ENCODE assay signal across 1 cellular context in genomic region chr10:132452651-132453469, GRCh38.
TF ChIP-seq lines count a peak whose summit lies in the region.

No MANE protein-coding gene starts in this region.

TF ChIP-seq in HepG2, 621 proteins besides CTCF, POLR2A, EP300 and RAD21 (continued from another document and continues in another):
- TF ChIP-seq ZGPAT (CRISPR knock-in tag; IDR thresholded peaks at IDR 0.05) (peak; percentile 74; the same call in 1 of the 2 replicates), CBX1 (IDR thresholded peaks at IDR 0.05; ENCODE audit: low read depth) (no peak), ARNTL (CRISPR knock-in tag; IDR thresholded peaks at IDR 0.05) (peak; percentile 67; the same call in 1 of the 2 replicates), KDM4B (CRISPR knock-in tag; IDR thresholded peaks at IDR 0.05) (no peak), SOX5 (CRISPR knock-in tag; IDR thresholded peaks at IDR 0.05; ENCODE audit: borderline replicate concordance) (peak; percentile 49; the same call in 1 of the 2 replicates), ZBTB43 (CRISPR knock-in tag; conservative IDR thresholded peaks at IDR 0.05) (no peak), ZBTB26 (CRISPR knock-in tag; IDR thresholded peaks at IDR 0.05; ENCODE audit: borderline replicate concordance) (no peak), ZNF891 (CRISPR knock-in tag; IDR thresholded peaks at IDR 0.05) (no peak), MLLT10 (CRISPR knock-in tag; IDR thresholded peaks at IDR 0.05) (no peak), GATAD2A (CRISPR knock-in tag; IDR thresholded peaks at IDR 0.05) (peak; percentile 52; the same call in 1 of the 2 replicates), ZBTB1 (CRISPR knock-in tag; IDR thresholded peaks at IDR 0.05; ENCODE audit: borderline replicate concordance) (0 out of 2 replicates have a peak, but pooled peaks have one; percentile 61), JUN (CRISPR knock-in tag; IDR thresholded peaks at IDR 0.05) (no peak), NFYB (CRISPR knock-in tag; IDR thresholded peaks at IDR 0.05) (no peak), ZFP90 (CRISPR knock-in tag; IDR thresholded peaks at IDR 0.05; ENCODE audit: borderline replicate concordance) (no peak), ELF1 (CRISPR knock-in tag; IDR thresholded peaks at IDR 0.05) (0 out of 2 replicates have a peak, but pooled peaks have one; percentile 29), CAMTA2 (CRISPR knock-in tag; IDR thresholded peaks at IDR 0.05; ENCODE audit: borderline replicate concordance) (no peak), ZNF691 (CRISPR knock-in tag; IDR thresholded peaks at IDR 0.05; ENCODE audit: borderline replicate concordance, low read depth) (no peak), POLR2AphosphoS5 (IDR thresholded peaks at IDR 0.05; ENCODE audit: low read depth, low read length) (no peak), MLXIP (CRISPR knock-in tag; IDR thresholded peaks at IDR 0.05; ENCODE audit: borderline replicate concordance) (0 out of 2 replicates have a peak, but pooled peaks have one; percentile 19), ZNF609 (CRISPR knock-in tag; IDR thresholded peaks at IDR 0.05; ENCODE audit: borderline replicate concordance) (no peak), KAT7 (CRISPR knock-in tag; IDR thresholded peaks at IDR 0.05; ENCODE audit: borderline replicate concordance) (no peak), ZNF17 (CRISPR knock-in tag; IDR thresholded peaks at IDR 0.05) (no peak), THYN1 (CRISPR knock-in tag; IDR thresholded peaks at IDR 0.05; ENCODE audit: borderline replicate concordance, low read depth) (no peak), ATRX (CRISPR knock-in tag; IDR thresholded peaks at IDR 0.05; ENCODE audit: borderline replicate concordance) (no peak), ZBTB7B (CRISPR knock-in tag; IDR thresholded peaks at IDR 0.05) (peak; percentile 94), ZFP37 (CRISPR knock-in tag; IDR thresholded peaks at IDR 0.05; ENCODE audit: borderline replicate concordance) (no peak), ZNF564 (CRISPR knock-in tag; IDR thresholded peaks at IDR 0.05) (no peak), AFF4 (CRISPR knock-in tag; IDR thresholded peaks at IDR 0.05) (no peak), SETDB1 (CRISPR knock-in tag; IDR thresholded peaks at IDR 0.05; ENCODE audit: borderline replicate concordance) (no peak), ZFP41 (CRISPR knock-in tag; IDR thresholded peaks at IDR 0.05; ENCODE audit: borderline replicate concordance) (no peak), ZNF775 (CRISPR knock-in tag; IDR thresholded peaks at IDR 0.05; ENCODE audit: borderline replicate concordance) (no peak), SMAD3 (CRISPR knock-in tag; IDR thresholded peaks at IDR 0.05) (no peak), ISX (CRISPR knock-in tag; conservative IDR thresholded peaks at IDR 0.05) (0 out of 2 replicates have a peak, but pooled peaks have one; percentile 33), MTA1 (CRISPR knock-in tag; IDR thresholded peaks at IDR 0.05; ENCODE audit: borderline replicate concordance) (peak; percentile 55; the same call in 1 of the 2 replicates), PHF8 (CRISPR knock-in tag; IDR thresholded peaks at IDR 0.05) (no peak; the same call in 1 of the 2 replicates), ZNF747 (CRISPR knock-in tag; IDR thresholded peaks at IDR 0.05; ENCODE audit: borderline replicate concordance) (no peak), YEATS4 (CRISPR knock-in tag; IDR thresholded peaks at IDR 0.05; ENCODE audit: borderline replicate concordance) (peak; percentile 69), GABPB1 (CRISPR knock-in tag; IDR thresholded peaks at IDR 0.05) (peak; percentile 88), ZBTB21 (CRISPR knock-in tag; IDR thresholded peaks at IDR 0.05) (no peak), GTF2F1 (IDR thresholded peaks at IDR 0.05; ENCODE audit: low read length) (no peak), ZNF672 (CRISPR knock-in tag; IDR thresholded peaks at IDR 0.05) (no peak), PAWR (CRISPR knock-in tag; IDR thresholded peaks at IDR 0.05; ENCODE audit: borderline replicate concordance) (no peak), YEATS2 (CRISPR knock-in tag; IDR thresholded peaks at IDR 0.05; ENCODE audit: borderline replicate concordance) (no peak), ZSCAN21 (CRISPR knock-in tag; IDR thresholded peaks at IDR 0.05; ENCODE audit: borderline replicate concordance) (no peak), ZNF703 (CRISPR knock-in tag; IDR thresholded peaks at IDR 0.05; ENCODE audit: borderline replicate concordance) (no peak), ZSCAN9 (CRISPR knock-in tag; IDR thresholded peaks at IDR 0.05; ENCODE audit: borderline replicate concordance) (no peak), ZFP36L2 (CRISPR knock-in tag; IDR thresholded peaks at IDR 0.05) (no peak), ELF4 (CRISPR knock-in tag; IDR thresholded peaks at IDR 0.05; ENCODE audit: borderline replicate concordance) (no peak), ZNF362 (CRISPR knock-in tag; IDR thresholded peaks at IDR 0.05; ENCODE audit: borderline replicate concordance) (no peak), BATF2 (CRISPR knock-in tag; IDR thresholded peaks at IDR 0.05) (no peak), ZNF292 (CRISPR knock-in tag; IDR thresholded peaks at IDR 0.05; ENCODE audit: borderline replicate concordance, low read depth) (no peak)
